15 cellular contexts compared by ENCODE assay signal in genomic region chr10:122368502-122369254, GRCh38. TPM values are rescaled to one million over a fixed set of nuclear protein-coding genes. Genes with fewer than 3 reads are reported as not detected.
DNase-seq lines count a peak whose midpoint lies in the region; ATAC-seq and TF ChIP-seq lines count a peak whose summit lies in the region.
"Had no signal": no experiment of that assay in that cellular context is flagged by ENCODE, and none has a peak within 500 bp of the region (broad histone marks: within the 10 kb centered on the region; RNA-seq: fewer than 3 reads in every experiment).

No MANE protein-coding gene starts in this region.

- peaks cover 12% of the 10 kb centered on the region for H3K27me3 Mint-ChIP-seq in neural crest cell (ENCODE audit: low read depth)
- peaks cover 13% of the 10 kb centered on the region for H3K27me3 Mint-ChIP-seq in activated CD8-positive, alpha-beta T cell treated with anti-CD3 and anti-CD28 coated beads for 36 hours
- peaks cover 0 to 62% (median 9%) of the 10 kb centered on the region in 5 donors for H3K27me3 Mint-ChIP-seq in naive thymus-derived CD4-positive, alpha-beta T cell

- CTCF ChIA-PET in activated CD8-positive, alpha-beta T cell treated with anti-CD3 and anti-CD28 coated beads for 36 hours (lab: Charles Lee) = interaction anchor here (1.0 to 3.1 kb wide), 5 partner anchors 12 to 70 kb away, joined by 3 to 13 read pairs (median 4); no protein-coding TSS in a partner anchor
- CTCF ChIA-PET in naive thymus-derived CD4-positive, alpha-beta T cell (lab: Charles Lee) = interaction anchor here (0.6 to 1.0 kb wide), 2 partner anchors 18 to 196 kb away, joined by 3 to 4 read pairs; no protein-coding TSS in a partner anchor

- POLR2A ChIA-PET in activated CD8-positive, alpha-beta T cell treated with anti-CD3 and anti-CD28 coated beads for 36 hours (lab: Charles Lee) = no interaction called here
- POLR2A ChIA-PET in naive thymus-derived CD4-positive, alpha-beta T cell (lab: Charles Lee) = interaction anchor here (0.5 kb wide), 1 partner anchor 9 kb away, joined by 4 read pairs; no protein-coding TSS in a partner anchor

- peaks cover 5% of the 10 kb centered on the region for H3K9me3 Mint-ChIP-seq in neural crest cell
- no peaks in the 10 kb centered on the region for H3K9me3 Mint-ChIP-seq in activated CD8-positive, alpha-beta T cell treated with anti-CD3 and anti-CD28 coated beads for 36 hours
- H3K9me3 Mint-ChIP-seq in naive thymus-derived CD4-positive, alpha-beta T cell = peaks cover 0 to 10% (median 0%) of the 10 kb centered on the region in 11 donors
- H3K9me3 Mint-ChIP-seq: activated CD4-positive, alpha-beta T cell treated with anti-CD3 and anti-CD28 coated beads, Interleukin-2, amount 10 ng/mL, durations not matched to agents 7 days and 5 days; stimulated activated effector memory CD8-positive, alpha-beta T cell treated with anti-CD3 and anti-CD28 coated beads, Interleukin-12 subunit alpha, Interleukin-12 subunit beta, amount 100 ng/mL, for 72 hours had no signal

- peaks cover 14% of the 10 kb centered on the region for H3K4me1 Mint-ChIP-seq in neural crest cell
- peaks cover 4% of the 10 kb centered on the region for H3K4me1 Mint-ChIP-seq in activated CD8-positive, alpha-beta T cell treated with anti-CD3 and anti-CD28 coated beads for 36 hours (ENCODE audit: low read depth)
- peaks cover 1 to 9% (median 5%) of the 10 kb centered on the region in 7 donors for H3K4me1 Mint-ChIP-seq in naive thymus-derived CD4-positive, alpha-beta T cell

- H3K9me3 ChIP-seq in naive thymus-derived CD4-positive, alpha-beta T cell (ENCODE audit: control insufficient read depth in 2 of 3, low read length in 3 of 3) = no peaks in the 10 kb centered on the region
- H3K9me3 ChIP-seq: adrenal gland had no signal

- H3K27ac ChIP-seq in naive thymus-derived CD4-positive, alpha-beta T cell (ENCODE audit: low read depth, low read length) = no peak overlapping the region
- H3K27ac ChIP-seq: adrenal gland had no signal

- H3K36me3 Mint-ChIP-seq in neural crest cell (ENCODE audit: low read depth) = peaks cover 5% of the 10 kb centered on the region
- no peaks in the 10 kb centered on the region for H3K36me3 Mint-ChIP-seq in activated CD8-positive, alpha-beta T cell treated with anti-CD3 and anti-CD28 coated beads for 36 hours (ENCODE audit: low read depth)
- H3K36me3 Mint-ChIP-seq in naive thymus-derived CD4-positive, alpha-beta T cell = peaks cover 0 to 5% (median 0%) of the 10 kb centered on the region in 5 donors
- H3K36me3 Mint-ChIP-seq: stimulated activated effector memory CD8-positive, alpha-beta T cell treated with anti-CD3 and anti-CD28 coated beads, Interleukin-12 subunit alpha, Interleukin-12 subunit beta, amount 100 ng/mL, for 72 hours had no signal

- peak; percentile 52 for DNase-seq in DMS79 (lab: John Stamatoyannopoulos, UW)
- DNase-seq in NCI-H146 (lab: John Stamatoyannopoulos, UW) = peak; percentile 81
- DNase-seq in dermis blood vessel endothelial cell = peak; percentile 94
- DNase-seq in neural crest cell (ENCODE audit: low read depth, low spot score) = no peak
- no peak for DNase-seq in activated CD8-positive, alpha-beta T cell treated with anti-CD3 and anti-CD28 coated beads for 36 hours
- DNase-seq in naive thymus-derived CD4-positive, alpha-beta T cell = no peak
- DNase-seq: activated CD4-positive, alpha-beta T cell treated with anti-CD3 and anti-CD28 coated beads, Interleukin-2, amount 10 ng/mL, durations not matched to agents 7 days and 5 days; MG63; SIG-M5; small intestine; T1000 had no signal

- no peaks in the 10 kb centered on the region for H3K27me3 ChIP-seq in naive thymus-derived CD4-positive, alpha-beta T cell (ENCODE audit: control insufficient read depth in 2 of 2, insufficient read depth in 2 of 2, low read length in 2 of 2)
- H3K27me3 ChIP-seq: adrenal gland, MG63 had no signal

- H3K4me3 Mint-ChIP-seq in neural crest cell = no peak overlapping the region
- no peak overlapping the region for H3K4me3 Mint-ChIP-seq in activated CD8-positive, alpha-beta T cell treated with anti-CD3 and anti-CD28 coated beads for 36 hours
- peak overlapping the region in 1 of 10 donors; percentile 48 for H3K4me3 Mint-ChIP-seq in naive thymus-derived CD4-positive, alpha-beta T cell
- H3K4me3 Mint-ChIP-seq: activated CD4-positive, alpha-beta T cell treated with anti-CD3 and anti-CD28 coated beads, Interleukin-2, amount 10 ng/mL, durations not matched to agents 7 days and 5 days; stimulated activated effector memory CD8-positive, alpha-beta T cell treated with anti-CD3 and anti-CD28 coated beads, Interleukin-12 subunit alpha, Interleukin-12 subunit beta, amount 100 ng/mL, for 72 hours had no signal

- ATAC-seq in HG03280 (IDR thresholded peaks at IDR 0.05; ENCODE audit: unreplicated experiment) (no peak), HG02884 (IDR thresholded peaks at IDR 0.05; ENCODE audit: unreplicated experiment) (no peak)
- ATAC-seq in activated CD8-positive, alpha-beta T cell treated with anti-CD3 and anti-CD28 coated beads for 36 hours = no peak
- no peak for ATAC-seq in naive thymus-derived CD4-positive, alpha-beta T cell
- ATAC-seq: stimulated activated effector memory CD8-positive, alpha-beta T cell treated with anti-CD3 and anti-CD28 coated beads, Interleukin-12 subunit alpha, Interleukin-12 subunit beta, amount 100 ng/mL, for 72 hours had no signal

- H3K4me1 ChIP-seq in naive thymus-derived CD4-positive, alpha-beta T cell (ENCODE audit: control insufficient read depth in 2 of 2, insufficient read depth in 2 of 2, low read length in 2 of 2) = no peaks in the 10 kb centered on the region

- H3K4me3 ChIP-seq in naive thymus-derived CD4-positive, alpha-beta T cell (ENCODE audit: low read length) = no peak overlapping the region
- H3K4me3 ChIP-seq: adrenal gland, MG63 had no signal

- peak overlapping the region; percentile 8 for H3K27ac Mint-ChIP-seq in neural crest cell (ENCODE audit: unreplicated experiment)
- no peak overlapping the region for H3K27ac Mint-ChIP-seq in activated CD8-positive, alpha-beta T cell treated with anti-CD3 and anti-CD28 coated beads for 36 hours
- H3K27ac Mint-ChIP-seq in naive thymus-derived CD4-positive, alpha-beta T cell = no peak overlapping the region
- H3K27ac Mint-ChIP-seq: activated CD4-positive, alpha-beta T cell treated with anti-CD3 and anti-CD28 coated beads, Interleukin-2, amount 10 ng/mL, durations not matched to agents 7 days and 5 days; stimulated activated effector memory CD8-positive, alpha-beta T cell treated with anti-CD3 and anti-CD28 coated beads, Interleukin-12 subunit alpha, Interleukin-12 subunit beta, amount 100 ng/mL, for 72 hours had no signal

- H3K36me3 ChIP-seq in naive thymus-derived CD4-positive, alpha-beta T cell (ENCODE audit: control insufficient read depth in 2 of 3, insufficient read depth in 3 of 3, low read length in 3 of 3) = no peaks in the 10 kb centered on the region
- H3K36me3 ChIP-seq: adrenal gland, MG63 had no signal

- TF ChIP-seq CTCF in neural crest cell (conservative IDR thresholded peaks at IDR 0.05) = no peak
- no peak for TF ChIP-seq CTCF in activated CD8-positive, alpha-beta T cell treated with anti-CD3 and anti-CD28 coated beads for 36 hours (IDR thresholded peaks at IDR 0.05)

- intact Hi-C loops in activated CD8-positive, alpha-beta T cell treated with anti-CD3 and anti-CD28 coated beads for 36 hours (cut with micrococcal nuclease) = no loop called here
- intact Hi-C loops in naive thymus-derived CD4-positive, alpha-beta T cell (cut with micrococcal nuclease) = no loop called here

RNA-seq across cellular contexts. Expression of gene PLEKHA1, which starts 5.8 kb away (rescaled TPM):
- 44.5 and 52.1 TPM in 2 replicates for total RNA-seq in dermis blood vessel endothelial cell
- total RNA-seq in neural crest cell = 20.6 and 21.7 TPM in 2 replicates
- total RNA-seq in activated CD8-positive, alpha-beta T cell treated with anti-CD3 and anti-CD28 coated beads for 36 hours = 10 to 100 TPM; 17.0 to 17.4 TPM
- total RNA-seq in naive thymus-derived CD4-positive, alpha-beta T cell = 10 to 100 TPM in 4 of 5 experiments, 1 to 10 TPM in 1; 5.9 to 90.1 (median 39.2) TPM
- 100 to 1,000 TPM in 1 of 2 donors, 10 to 100 TPM in 1; 90.4 to 100 TPM for polyA plus RNA-seq in naive thymus-derived CD4-positive, alpha-beta T cell

Comparison
In these comparisons a context has a peak if more than half of its experiments do, and no peak if none do; other contexts are left out.
1. DNase-seq: peak in DMS79 (single experiment), NCI-H146 (single experiment) and dermis blood vessel endothelial cell (single experiment); none in neural crest cell (single experiment), activated CD8-positive, alpha-beta T cell treated with anti-CD3 and anti-CD28 coated beads for 36 hours (single experiment) and naive thymus-derived CD4-positive, alpha-beta T cell (0 of 9).